16 cellular contexts compared by ENCODE assay signal in genomic region chr10:114068054-114068707, GRCh38. TPM values are rescaled to one million over a fixed set of nuclear protein-coding genes. Genes with fewer than 3 reads are reported as not detected.
DNase-seq lines count a peak whose midpoint lies in the region; ATAC-seq and TF ChIP-seq lines count a peak whose summit lies in the region.
"Had no signal": no experiment of that assay in that cellular context is flagged by ENCODE, and none has a peak within 500 bp of the region (broad histone marks: within the 10 kb centered on the region; RNA-seq: fewer than 3 reads in every experiment).

No MANE protein-coding gene starts in this region.

- CTCF ChIA-PET in activated CD8-positive, alpha-beta memory T cell treated with anti-CD3 and anti-CD28 coated beads, Interleukin-2, amount 10 ng/mL, durations not matched to agents 7 days and 5 days (lab: Charles Lee): interaction anchor here (0.8 to 3.9 kb wide), 9 partner anchors 9 to 364 kb away, joined by 3 to 16 read pairs (median 4); no protein-coding TSS in a partner anchor
- CTCF ChIA-PET in Panc1 (lab: Charles Lee): no interaction called here

- TF ChIP-seq CTCF in Panc1 (IDR thresholded peaks at IDR 0.05): no peak

- H3K27ac ChIP-seq in Panc1 (ENCODE audit: low read length): peak overlapping the region; percentile 36; the same call in 1 of the 2 replicates
- H3K27ac ChIP-seq: psoas muscle had no signal

- 0 out of 2 replicates have a peak, but pooled peaks cover 11% of the 10 kb centered on the region for H3K4me1 ChIP-seq in Panc1 (ENCODE audit: control insufficient read depth, insufficient read depth, low read length)
- H3K4me1 ChIP-seq: psoas muscle had no signal

- no peaks in the 10 kb centered on the region for H3K27me3 ChIP-seq in Panc1 (ENCODE audit: control insufficient read depth, insufficient read depth, low read length)

- no peaks in the 10 kb centered on the region for H3K36me3 ChIP-seq in Panc1 (ENCODE audit: control insufficient read depth, insufficient read depth, low read length)
- H3K36me3 ChIP-seq: HAP-1 had no signal

- ATAC-seq in activated CD8-positive, alpha-beta memory T cell treated with anti-CD3 and anti-CD28 coated beads, Interleukin-2, amount 10 ng/mL, durations not matched to agents 7 days and 5 days: peak; percentile 53
- peak; percentile 62 for ATAC-seq in Panc1
- ATAC-seq in esophagus mucosa: peak; percentile 77
- ATAC-seq in stimulated activated memory B cell treated with anti-CD40 and anti-IgM and Interleukin-4, amounts not matched to agents 10 μg/mL and 1 μg/mL and 100 μg/mL, for 72 hours: no peak
- ATAC-seq in GM19351 (IDR thresholded peaks at IDR 0.05; ENCODE audit: unreplicated experiment): no peak
- no peak for ATAC-seq in HG02938 (IDR thresholded peaks at IDR 0.05; ENCODE audit: unreplicated experiment)

- intact Hi-C loops in Panc1 (cut with micrococcal nuclease; ENCODE audit: unreplicated experiment): no loop called here

- H3K4me3 Mint-ChIP-seq in activated CD8-positive, alpha-beta memory T cell treated with anti-CD3 and anti-CD28 coated beads, Interleukin-2, amount 10 ng/mL, durations not matched to agents 7 days and 5 days: no peak overlapping the region
- H3K4me3 Mint-ChIP-seq in stimulated activated memory B cell treated with anti-CD40 and anti-IgM and Interleukin-4, amounts not matched to agents 10 μg/mL and 1 μg/mL and 100 μg/mL, for 72 hours: no peak overlapping the region

- DNase-seq in activated CD8-positive, alpha-beta memory T cell treated with anti-CD3 and anti-CD28 coated beads, Interleukin-2, amount 10 ng/mL, durations not matched to agents 7 days and 5 days: no peak
- no peak for DNase-seq in activated CD8-positive, alpha-beta memory T cell treated with anti-CD3 and anti-CD28 coated beads, Interleukin-2, amount 50 U/mL, for 4 hours
- DNase-seq in Panc1 (ENCODE audit: low read depth, low spot score): no peak
- DNase-seq in A172 (ENCODE audit: low spot score): no peak
- DNase-seq: activated effector memory CD4-positive, alpha-beta T cell treated with Interleukin-2 at 50 U/mL for 16 hours; AML-193; glutamatergic neuron; NCI-H226; psoas muscle; trophoblast cell had no signal

- peaks cover 18% of the 10 kb centered on the region for H3K27me3 Mint-ChIP-seq in activated CD8-positive, alpha-beta memory T cell treated with anti-CD3 and anti-CD28 coated beads, Interleukin-2, amount 10 ng/mL, durations not matched to agents 7 days and 5 days
- no peaks in the 10 kb centered on the region for H3K27me3 Mint-ChIP-seq in stimulated activated memory B cell treated with anti-CD40 and anti-IgM and Interleukin-4, amounts not matched to agents 10 μg/mL and 1 μg/mL and 100 μg/mL, for 72 hours

- H3K9me3 Mint-ChIP-seq in activated CD8-positive, alpha-beta memory T cell treated with anti-CD3 and anti-CD28 coated beads, Interleukin-2, amount 10 ng/mL, durations not matched to agents 7 days and 5 days (ENCODE audit: low read depth): no peaks in the 10 kb centered on the region
- no peaks in the 10 kb centered on the region for H3K9me3 Mint-ChIP-seq in stimulated activated memory B cell treated with anti-CD40 and anti-IgM and Interleukin-4, amounts not matched to agents 10 μg/mL and 1 μg/mL and 100 μg/mL, for 72 hours

- BruUV-seq in Panc1 (replicated peaks; lab: Mats Ljungman, UMichigan): no TSS peak

- H3K9me3 ChIP-seq in Panc1 (ENCODE audit: control insufficient read depth, insufficient read depth, low read depth, low read length): no peaks in the 10 kb centered on the region
- H3K9me3 ChIP-seq: HAP-1, psoas muscle had no signal

- no peaks in the 10 kb centered on the region for H3K36me3 Mint-ChIP-seq in activated CD8-positive, alpha-beta memory T cell treated with anti-CD3 and anti-CD28 coated beads, Interleukin-2, amount 10 ng/mL, durations not matched to agents 7 days and 5 days
- no peaks in the 10 kb centered on the region for H3K36me3 Mint-ChIP-seq in stimulated activated memory B cell treated with anti-CD40 and anti-IgM and Interleukin-4, amounts not matched to agents 10 μg/mL and 1 μg/mL and 100 μg/mL, for 72 hours

- peaks cover 27% of the 10 kb centered on the region for H3K4me1 Mint-ChIP-seq in activated CD8-positive, alpha-beta memory T cell treated with anti-CD3 and anti-CD28 coated beads, Interleukin-2, amount 10 ng/mL, durations not matched to agents 7 days and 5 days
- H3K4me1 Mint-ChIP-seq in stimulated activated memory B cell treated with anti-CD40 and anti-IgM and Interleukin-4, amounts not matched to agents 10 μg/mL and 1 μg/mL and 100 μg/mL, for 72 hours: peaks cover 51% of the 10 kb centered on the region

- no peak overlapping the region; a peak in 1 of 4 replicates for H3K4me3 ChIP-seq in Panc1 (ENCODE audit: low read depth in 2 of 2, low read length in 2 of 2)
- H3K4me3 ChIP-seq: HAP-1, lung, psoas muscle had no signal

- peak overlapping the region; percentile 59 for H3K27ac Mint-ChIP-seq in activated CD8-positive, alpha-beta memory T cell treated with anti-CD3 and anti-CD28 coated beads, Interleukin-2, amount 10 ng/mL, durations not matched to agents 7 days and 5 days
- H3K27ac Mint-ChIP-seq in stimulated activated memory B cell treated with anti-CD40 and anti-IgM and Interleukin-4, amounts not matched to agents 10 μg/mL and 1 μg/mL and 100 μg/mL, for 72 hours: peak overlapping the region; percentile 44

- in situ Hi-C loops in Panc1 (cut with HindIII; ENCODE audit: low pct_unique_long_range_greater_than_20kb, low sequenced_read_pairs): no loop called here

- POLR2A ChIA-PET in Panc1 (lab: Charles Lee): interaction anchor here (0.5 to 0.7 kb wide), 3 partner anchors 15 to 203 kb away, joined by 3 to 14 read pairs (median 4); no protein-coding TSS in a partner anchor

RNA-seq across cellular contexts. Expression of gene ADRB1, which starts 24.5 kb away (rescaled TPM):
- 1 to 10 TPM; 2.3 to 2.8 TPM for total RNA-seq in activated CD8-positive, alpha-beta memory T cell treated with anti-CD3 and anti-CD28 coated beads, Interleukin-2, amount 10 ng/mL, durations not matched to agents 7 days and 5 days
- total RNA-seq in Panc1 (2021; ENCODE audit: unreplicated experiment): 12.9 TPM
- 11.0 TPM for polyA plus RNA-seq in Panc1 (2012; ENCODE audit: insufficient read length)
- 0.04 TPM for total RNA-seq in esophagus mucosa
- 1.1 and 1.5 TPM in 2 replicates for total RNA-seq in A172 (2014; rRNA removed; shearing (Covaris generic))

Comparison
In these comparisons a context has a peak if more than half of its experiments do, and no peak if none do; other contexts are left out.
1. ATAC-seq: peak in activated CD8-positive, alpha-beta memory T cell treated with anti-CD3 and anti-CD28 coated beads, Interleukin-2, amount 10 ng/mL, durations not matched to agents 7 days and 5 days (single experiment), Panc1 (single experiment) and esophagus mucosa (single experiment); none in stimulated activated memory B cell treated with anti-CD40 and anti-IgM and Interleukin-4, amounts not matched to agents 10 μg/mL and 1 μg/mL and 100 μg/mL, for 72 hours (single experiment), GM19351 (single experiment) and HG02938 (single experiment).